Comparison of ENCODE assay signal across 14 cellular contexts in the genomic region with DNA sequence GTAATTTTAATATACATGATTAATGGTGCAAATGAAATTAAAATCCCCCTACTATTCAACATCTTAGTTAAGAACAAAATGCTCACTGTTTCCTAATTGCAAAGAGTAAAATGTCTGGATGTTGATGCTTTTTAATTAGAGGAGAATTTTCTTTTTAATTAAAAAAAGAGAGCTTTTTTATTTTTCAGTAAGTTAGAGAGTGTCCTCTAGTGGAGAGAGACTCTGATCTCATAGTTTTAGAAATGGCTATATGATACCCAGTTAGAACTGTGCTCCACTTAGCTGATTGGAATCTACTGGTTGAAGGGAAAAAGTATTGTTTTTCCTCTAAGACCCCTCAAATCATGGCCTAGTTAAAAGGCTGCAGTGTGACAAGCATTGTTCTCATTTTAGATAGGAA.
DNase-seq lines count a peak whose midpoint lies in the region; ATAC-seq and TF ChIP-seq lines count a peak whose summit lies in the region.
"Had no signal": no experiment of that assay in that cellular context is flagged by ENCODE, and none has a peak within 500 bp of the region (broad histone marks: within the 10 kb centered on the region; RNA-seq: fewer than 3 reads in every experiment).

No MANE protein-coding gene starts in this region.

- ATAC-seq in HG03095 (IDR thresholded peaks at IDR 0.05; ENCODE audit: unreplicated experiment) = no peak
- ATAC-seq: activated CD8-positive, alpha-beta T cell treated with anti-CD3 and anti-CD28 coated beads, Interleukin-2, amount 10 ng/mL, durations not matched to agents 7 days and 5 days; K562; left ventricle myocardium superior had no signal

- no peaks in the 10 kb centered on the region for H3K36me3 ChIP-seq in ovary

- peak; percentile 5 for DNase-seq in NCI-H1417 treated with DMSO at 0.1 percent for 48 hours (lab: John Stamatoyannopoulos, UW)
- DNase-seq in chondrocyte (ENCODE audit: low spot score) = no peak
- DNase-seq in myocyte (ENCODE audit: low read depth) = peak; percentile 5
- no peak for DNase-seq in ovary
- no peak for DNase-seq in G401 (ENCODE audit: low spot score)
- DNase-seq in activated CD8-positive, alpha-beta memory T cell treated with anti-CD3 and anti-CD28 coated beads, Interleukin-2, amount 50 U/mL, for 4 hours = no peak
- DNase-seq: activated CD8-positive, alpha-beta T cell treated with anti-CD3 and anti-CD28 coated beads, Interleukin-2, amount 10 ng/mL, durations not matched to agents 7 days and 5 days; activated naive CD8-positive, alpha-beta T cell treated with anti-CD3 and anti-CD28 coated beads for 36 hours; Calu3; erythroblast; left ventricle myocardium superior had no signal

- TF ChIP-seq CTCF in C4-2B (conservative IDR thresholded peaks at IDR 0.05) = peak; percentile 59
- TF ChIP-seq CTCF in chondrocyte (IDR thresholded peaks at IDR 0.05) = peak; percentile 78
- no peak for TF ChIP-seq CTCF in ovary (IDR thresholded peaks at IDR 0.05)

- H3K4me1 Mint-ChIP-seq in chondrocyte (ENCODE audit: low read depth) = no peaks in the 10 kb centered on the region
- H3K4me1 Mint-ChIP-seq: activated naive CD8-positive, alpha-beta T cell treated with anti-CD3 and anti-CD28 coated beads for 36 hours had no signal

- no peak overlapping the region for H3K27ac Mint-ChIP-seq in chondrocyte (ENCODE audit: unreplicated experiment)
- H3K27ac Mint-ChIP-seq: activated CD8-positive, alpha-beta T cell treated with anti-CD3 and anti-CD28 coated beads, Interleukin-2, amount 10 ng/mL, durations not matched to agents 7 days and 5 days; activated naive CD8-positive, alpha-beta T cell treated with anti-CD3 and anti-CD28 coated beads for 36 hours had no signal

- H3K4me3 Mint-ChIP-seq in chondrocyte (ENCODE audit: unreplicated experiment) = no peak overlapping the region
- H3K4me3 Mint-ChIP-seq: activated CD8-positive, alpha-beta T cell treated with anti-CD3 and anti-CD28 coated beads, Interleukin-2, amount 10 ng/mL, durations not matched to agents 7 days and 5 days; activated naive CD8-positive, alpha-beta T cell treated with anti-CD3 and anti-CD28 coated beads for 36 hours had no signal

- no peak for TF ChIP-seq POLR2A in ovary (IDR thresholded peaks at IDR 0.05)

- no peak overlapping the region for H3K27ac ChIP-seq in C4-2B
- H3K27ac ChIP-seq in ovary = no peak overlapping the region

- no peaks in the 10 kb centered on the region for H3K9me3 ChIP-seq in ovary

- H3K9me3 Mint-ChIP-seq in chondrocyte (ENCODE audit: low read depth) = no peaks in the 10 kb centered on the region

- no peaks in the 10 kb centered on the region for H3K4me1 ChIP-seq in ovary (ENCODE audit: insufficient read depth)

- no peaks in the 10 kb centered on the region for H3K27me3 ChIP-seq in ovary

- in situ Hi-C loops in G401 (cut with HindIII; ENCODE audit: low sequenced_read_pairs) = no loop called here

- intact Hi-C loops in ovary (cut with DNase I) = no loop called here

- no peaks in the 10 kb centered on the region for H3K36me3 Mint-ChIP-seq in chondrocyte (ENCODE audit: low read depth)
- H3K36me3 Mint-ChIP-seq: activated naive CD8-positive, alpha-beta T cell treated with anti-CD3 and anti-CD28 coated beads for 36 hours had no signal

- H3K27me3 Mint-ChIP-seq in chondrocyte (ENCODE audit: low read depth) = peaks cover 9% of the 10 kb centered on the region
- H3K27me3 Mint-ChIP-seq: activated naive CD8-positive, alpha-beta T cell treated with anti-CD3 and anti-CD28 coated beads for 36 hours had no signal

- no peak overlapping the region for H3K4me3 ChIP-seq in ovary
- H3K4me3 ChIP-seq: K562 had no signal

- TF ChIP-seq EP300 in ovary (IDR thresholded peaks at IDR 0.05) = no peak

Comparison
In these comparisons a context has a peak if more than half of its experiments do, and no peak if none do; other contexts are left out.
1. CTCF ChIP-seq: peak in C4-2B (single experiment) and chondrocyte (single experiment); none in ovary (0 of 3).
2. DNase-seq: peak in NCI-H1417 treated with DMSO at 0.1 percent for 48 hours (single experiment) and myocyte (single experiment); none in chondrocyte (single experiment), ovary (0 of 5), G401 (single experiment) and activated CD8-positive, alpha-beta memory T cell treated with anti-CD3 and anti-CD28 coated beads, Interleukin-2, amount 50 U/mL, for 4 hours (single experiment).